Comparison of ENCODE assay signal across 1 cellular context in the genomic region with DNA sequence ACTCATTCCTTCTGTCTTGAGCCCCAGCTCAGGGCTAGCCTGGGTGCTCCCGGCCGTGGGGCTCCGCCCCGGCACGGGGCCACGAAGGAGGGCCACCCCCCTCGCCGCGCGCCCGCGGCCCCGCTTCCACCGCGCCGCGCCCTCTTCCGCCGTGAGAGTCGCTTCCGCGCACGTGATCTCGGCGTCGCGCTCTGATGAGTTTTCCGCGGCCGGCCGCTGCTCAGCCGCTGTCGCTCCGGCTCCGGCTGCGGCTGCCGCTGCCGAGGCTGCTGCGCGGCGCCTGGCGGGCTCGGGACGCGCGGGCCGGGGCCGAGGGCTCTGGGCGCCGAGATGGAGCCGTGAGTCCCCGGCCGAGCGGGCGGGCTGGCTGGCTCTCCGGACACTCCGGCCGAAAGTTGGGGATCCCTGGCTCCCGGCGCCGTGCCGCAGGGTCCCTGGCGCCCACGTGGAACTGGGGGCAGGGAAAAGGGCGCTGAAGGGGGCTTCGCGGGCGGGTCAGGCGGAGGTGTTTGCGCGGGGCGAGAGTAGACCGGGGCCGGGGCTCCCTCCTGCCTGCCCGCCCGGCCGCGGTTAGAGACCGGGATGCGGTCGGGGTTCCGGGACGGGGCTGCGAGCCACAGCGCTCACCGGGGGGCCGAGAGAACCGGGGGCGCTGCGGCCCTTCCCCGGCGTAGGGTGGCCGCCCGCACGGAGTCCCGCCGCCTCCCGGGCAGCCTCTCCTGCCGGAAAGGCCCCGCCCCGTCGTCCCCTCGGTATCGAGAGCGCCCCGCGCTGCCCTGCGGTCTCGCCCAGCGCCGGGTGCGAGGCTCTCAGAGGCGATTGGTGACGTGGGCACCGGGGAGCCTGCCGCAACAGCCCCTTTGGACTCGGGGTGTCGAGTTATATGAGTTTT.
A peak's percentile ranks its signal among the peaks of the same experiment; 100 is the strongest.
TF ChIP-seq lines count a peak whose summit lies in the region.

A gene with protein sequence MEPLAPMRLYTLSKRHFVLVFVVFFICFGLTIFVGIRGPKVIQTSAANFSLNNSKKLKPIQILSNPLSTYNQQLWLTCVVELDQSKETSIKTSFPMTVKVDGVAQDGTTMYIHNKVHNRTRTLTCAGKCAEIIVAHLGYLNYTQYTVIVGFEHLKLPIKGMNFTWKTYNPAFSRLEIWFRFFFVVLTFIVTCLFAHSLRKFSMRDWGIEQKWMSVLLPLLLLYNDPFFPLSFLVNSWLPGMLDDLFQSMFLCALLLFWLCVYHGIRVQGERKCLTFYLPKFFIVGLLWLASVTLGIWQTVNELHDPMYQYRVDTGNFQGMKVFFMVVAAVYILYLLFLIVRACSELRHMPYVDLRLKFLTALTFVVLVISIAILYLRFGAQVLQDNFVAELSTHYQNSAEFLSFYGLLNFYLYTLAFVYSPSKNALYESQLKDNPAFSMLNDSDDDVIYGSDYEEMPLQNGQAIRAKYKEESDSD (plus strand): TSS at position 197 of the 892 bp plus-strand sequence. CDS start 134 bp downstream, at position 331.

TF ChIP-seq in HepG2, 621 proteins besides CTCF, POLR2A, EP300 and RAD21 (continued from another document and continues in another):
- TF ChIP-seq, protein P1, sequence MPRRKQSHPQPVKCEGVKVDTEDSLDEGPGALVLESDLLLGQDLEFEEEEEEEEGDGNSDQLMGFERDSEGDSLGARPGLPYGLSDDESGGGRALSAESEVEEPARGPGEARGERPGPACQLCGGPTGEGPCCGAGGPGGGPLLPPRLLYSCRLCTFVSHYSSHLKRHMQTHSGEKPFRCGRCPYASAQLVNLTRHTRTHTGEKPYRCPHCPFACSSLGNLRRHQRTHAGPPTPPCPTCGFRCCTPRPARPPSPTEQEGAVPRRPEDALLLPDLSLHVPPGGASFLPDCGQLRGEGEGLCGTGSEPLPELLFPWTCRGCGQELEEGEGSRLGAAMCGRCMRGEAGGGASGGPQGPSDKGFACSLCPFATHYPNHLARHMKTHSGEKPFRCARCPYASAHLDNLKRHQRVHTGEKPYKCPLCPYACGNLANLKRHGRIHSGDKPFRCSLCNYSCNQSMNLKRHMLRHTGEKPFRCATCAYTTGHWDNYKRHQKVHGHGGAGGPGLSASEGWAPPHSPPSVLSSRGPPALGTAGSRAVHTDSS (CRISPR knock-in tag; conservative IDR thresholded peaks at IDR 0.05) = no peak
- TF ChIP-seq RAD51 (IDR thresholded peaks at IDR 0.05; ENCODE audit: borderline replicate concordance) (no peak), NONO (IDR thresholded peaks at IDR 0.05) (no peak), NONO (CRISPR knock-in tag; conservative IDR thresholded peaks at IDR 0.05) (peak; percentile 79), ZMAT3 (CRISPR knock-in tag; conservative IDR thresholded peaks at IDR 0.05) (no peak; the same call in 1 of the 2 replicates), ZNF501 (CRISPR knock-in tag; IDR thresholded peaks at IDR 0.05) (peak; percentile 79), ZFY (CRISPR knock-in tag; IDR thresholded peaks at IDR 0.05) (peak; percentile 83), FOXP1 (IDR thresholded peaks at IDR 0.05) (no peak), FOXP1 (CRISPR knock-in tag; IDR thresholded peaks at IDR 0.05) (no peak; the same call in 1 of the 2 replicates), ZNF7 (CRISPR knock-in tag; IDR thresholded peaks at IDR 0.05) (no peak), ZSCAN9 (CRISPR knock-in tag; IDR thresholded peaks at IDR 0.05; ENCODE audit: borderline replicate concordance) (peak; percentile 53; the same call in 1 of the 2 replicates), ZNF850 (CRISPR knock-in tag; conservative IDR thresholded peaks at IDR 0.05) (peak; percentile 76; the same call in 1 of the 2 replicates), TAF15 (IDR thresholded peaks at IDR 0.05; ENCODE audit: low read depth, low read length, poor library complexity, severe bottlenecking) (peak; percentile 45), ZNF737 (CRISPR knock-in tag; IDR thresholded peaks at IDR 0.05; ENCODE audit: borderline replicate concordance) (no peak), ISL2 (CRISPR knock-in tag; IDR thresholded peaks at IDR 0.05) (0 out of 2 replicates have a peak, but pooled peaks have one; percentile 53), ZNF891 (CRISPR knock-in tag; IDR thresholded peaks at IDR 0.05) (peak; percentile 84; the same call in 1 of the 2 replicates), ZNF75D (CRISPR knock-in tag; IDR thresholded peaks at IDR 0.05; ENCODE audit: borderline replicate concordance) (no peak), ASH2L (IDR thresholded peaks at IDR 0.05; ENCODE audit: insufficient read length, low read depth, low read length) (peak; percentile 89), HOXA5 (CRISPR knock-in tag; IDR thresholded peaks at IDR 0.05) (peak; percentile 3)
- TF ChIP-seq, protein P2, sequence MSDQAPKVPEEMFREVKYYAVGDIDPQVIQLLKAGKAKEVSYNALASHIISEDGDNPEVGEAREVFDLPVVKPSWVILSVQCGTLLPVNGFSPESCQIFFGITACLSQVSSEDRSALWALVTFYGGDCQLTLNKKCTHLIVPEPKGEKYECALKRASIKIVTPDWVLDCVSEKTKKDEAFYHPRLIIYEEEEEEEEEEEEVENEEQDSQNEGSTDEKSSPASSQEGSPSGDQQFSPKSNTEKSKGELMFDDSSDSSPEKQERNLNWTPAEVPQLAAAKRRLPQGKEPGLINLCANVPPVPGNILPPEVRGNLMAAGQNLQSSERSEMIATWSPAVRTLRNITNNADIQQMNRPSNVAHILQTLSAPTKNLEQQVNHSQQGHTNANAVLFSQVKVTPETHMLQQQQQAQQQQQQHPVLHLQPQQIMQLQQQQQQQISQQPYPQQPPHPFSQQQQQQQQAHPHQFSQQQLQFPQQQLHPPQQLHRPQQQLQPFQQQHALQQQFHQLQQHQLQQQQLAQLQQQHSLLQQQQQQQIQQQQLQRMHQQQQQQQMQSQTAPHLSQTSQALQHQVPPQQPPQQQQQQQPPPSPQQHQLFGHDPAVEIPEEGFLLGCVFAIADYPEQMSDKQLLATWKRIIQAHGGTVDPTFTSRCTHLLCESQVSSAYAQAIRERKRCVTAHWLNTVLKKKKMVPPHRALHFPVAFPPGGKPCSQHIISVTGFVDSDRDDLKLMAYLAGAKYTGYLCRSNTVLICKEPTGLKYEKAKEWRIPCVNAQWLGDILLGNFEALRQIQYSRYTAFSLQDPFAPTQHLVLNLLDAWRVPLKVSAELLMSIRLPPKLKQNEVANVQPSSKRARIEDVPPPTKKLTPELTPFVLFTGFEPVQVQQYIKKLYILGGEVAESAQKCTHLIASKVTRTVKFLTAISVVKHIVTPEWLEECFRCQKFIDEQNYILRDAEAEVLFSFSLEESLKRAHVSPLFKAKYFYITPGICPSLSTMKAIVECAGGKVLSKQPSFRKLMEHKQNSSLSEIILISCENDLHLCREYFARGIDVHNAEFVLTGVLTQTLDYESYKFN (CRISPR knock-in tag; conservative IDR thresholded peaks at IDR 0.05) = 0 out of 2 replicates have a peak, but pooled peaks have one; percentile 36
- TF ChIP-seq, protein P3, sequence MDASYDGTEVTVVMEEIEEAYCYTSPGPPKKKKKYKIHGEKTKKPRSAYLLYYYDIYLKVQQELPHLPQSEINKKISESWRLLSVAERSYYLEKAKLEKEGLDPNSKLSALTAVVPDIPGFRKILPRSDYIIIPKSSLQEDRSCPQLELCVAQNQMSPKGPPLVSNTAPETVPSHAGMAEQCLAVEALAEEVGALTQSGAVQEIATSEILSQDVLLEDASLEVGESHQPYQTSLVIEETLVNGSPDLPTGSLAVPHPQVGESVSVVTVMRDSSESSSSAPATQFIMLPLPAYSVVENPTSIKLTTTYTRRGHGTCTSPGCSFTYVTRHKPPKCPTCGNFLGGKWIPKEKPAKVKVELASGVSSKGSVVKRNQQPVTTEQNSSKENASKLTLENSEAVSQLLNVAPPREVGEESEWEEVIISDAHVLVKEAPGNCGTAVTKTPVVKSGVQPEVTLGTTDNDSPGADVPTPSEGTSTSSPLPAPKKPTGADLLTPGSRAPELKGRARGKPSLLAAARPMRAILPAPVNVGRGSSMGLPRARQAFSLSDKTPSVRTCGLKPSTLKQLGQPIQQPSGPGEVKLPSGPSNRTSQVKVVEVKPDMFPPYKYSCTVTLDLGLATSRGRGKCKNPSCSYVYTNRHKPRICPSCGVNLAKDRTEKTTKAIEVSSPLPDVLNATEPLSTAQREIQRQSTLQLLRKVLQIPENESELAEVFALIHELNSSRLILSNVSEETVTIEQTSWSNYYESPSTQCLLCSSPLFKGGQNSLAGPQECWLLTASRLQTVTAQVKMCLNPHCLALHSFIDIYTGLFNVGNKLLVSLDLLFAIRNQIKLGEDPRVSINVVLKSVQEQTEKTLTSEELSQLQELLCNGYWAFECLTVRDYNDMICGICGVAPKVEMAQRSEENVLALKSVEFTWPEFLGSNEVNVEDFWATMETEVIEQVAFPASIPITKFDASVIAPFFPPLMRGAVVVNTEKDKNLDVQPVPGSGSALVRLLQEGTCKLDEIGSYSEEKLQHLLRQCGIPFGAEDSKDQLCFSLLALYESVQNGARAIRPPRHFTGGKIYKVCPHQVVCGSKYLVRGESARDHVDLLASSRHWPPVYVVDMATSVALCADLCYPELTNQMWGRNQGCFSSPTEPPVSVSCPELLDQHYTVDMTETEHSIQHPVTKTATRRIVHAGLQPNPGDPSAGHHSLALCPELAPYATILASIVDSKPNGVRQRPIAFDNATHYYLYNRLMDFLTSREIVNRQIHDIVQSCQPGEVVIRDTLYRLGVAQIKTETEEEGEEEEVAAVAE (CRISPR knock-in tag; IDR thresholded peaks at IDR 0.05; ENCODE audit: borderline replicate concordance) = peak; percentile 76; the same call in 1 of the 2 replicates
- TF ChIP-seq, protein P4, sequence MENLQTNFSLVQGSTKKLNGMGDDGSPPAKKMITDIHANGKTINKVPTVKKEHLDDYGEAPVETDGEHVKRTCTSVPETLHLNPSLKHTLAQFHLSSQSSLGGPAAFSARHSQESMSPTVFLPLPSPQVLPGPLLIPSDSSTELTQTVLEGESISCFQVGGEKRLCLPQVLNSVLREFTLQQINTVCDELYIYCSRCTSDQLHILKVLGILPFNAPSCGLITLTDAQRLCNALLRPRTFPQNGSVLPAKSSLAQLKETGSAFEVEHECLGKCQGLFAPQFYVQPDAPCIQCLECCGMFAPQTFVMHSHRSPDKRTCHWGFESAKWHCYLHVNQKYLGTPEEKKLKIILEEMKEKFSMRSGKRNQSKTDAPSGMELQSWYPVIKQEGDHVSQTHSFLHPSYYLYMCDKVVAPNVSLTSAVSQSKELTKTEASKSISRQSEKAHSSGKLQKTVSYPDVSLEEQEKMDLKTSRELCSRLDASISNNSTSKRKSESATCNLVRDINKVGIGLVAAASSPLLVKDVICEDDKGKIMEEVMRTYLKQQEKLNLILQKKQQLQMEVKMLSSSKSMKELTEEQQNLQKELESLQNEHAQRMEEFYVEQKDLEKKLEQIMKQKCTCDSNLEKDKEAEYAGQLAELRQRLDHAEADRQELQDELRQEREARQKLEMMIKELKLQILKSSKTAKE (CRISPR knock-in tag; IDR thresholded peaks at IDR 0.05; ENCODE audit: borderline replicate concordance) = peak; percentile 8; the same call in 1 of the 2 replicates
- TF ChIP-seq, protein P5, sequence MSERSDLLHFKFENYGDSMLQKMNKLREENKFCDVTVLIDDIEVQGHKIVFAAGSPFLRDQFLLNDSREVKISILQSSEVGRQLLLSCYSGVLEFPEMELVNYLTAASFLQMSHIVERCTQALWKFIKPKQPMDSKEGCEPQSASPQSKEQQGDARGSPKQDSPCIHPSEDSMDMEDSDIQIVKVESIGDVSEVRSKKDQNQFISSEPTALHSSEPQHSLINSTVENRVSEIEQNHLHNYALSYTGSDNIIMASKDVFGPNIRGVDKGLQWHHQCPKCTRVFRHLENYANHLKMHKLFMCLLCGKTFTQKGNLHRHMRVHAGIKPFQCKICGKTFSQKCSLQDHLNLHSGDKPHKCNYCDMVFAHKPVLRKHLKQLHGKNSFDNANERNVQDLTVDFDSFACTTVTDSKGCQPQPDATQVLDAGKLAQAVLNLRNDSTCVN (CRISPR knock-in tag; IDR thresholded peaks at IDR 0.05; ENCODE audit: borderline replicate concordance) = peak; percentile 50; the same call in 1 of the 2 replicates
- TF ChIP-seq, protein P6, sequence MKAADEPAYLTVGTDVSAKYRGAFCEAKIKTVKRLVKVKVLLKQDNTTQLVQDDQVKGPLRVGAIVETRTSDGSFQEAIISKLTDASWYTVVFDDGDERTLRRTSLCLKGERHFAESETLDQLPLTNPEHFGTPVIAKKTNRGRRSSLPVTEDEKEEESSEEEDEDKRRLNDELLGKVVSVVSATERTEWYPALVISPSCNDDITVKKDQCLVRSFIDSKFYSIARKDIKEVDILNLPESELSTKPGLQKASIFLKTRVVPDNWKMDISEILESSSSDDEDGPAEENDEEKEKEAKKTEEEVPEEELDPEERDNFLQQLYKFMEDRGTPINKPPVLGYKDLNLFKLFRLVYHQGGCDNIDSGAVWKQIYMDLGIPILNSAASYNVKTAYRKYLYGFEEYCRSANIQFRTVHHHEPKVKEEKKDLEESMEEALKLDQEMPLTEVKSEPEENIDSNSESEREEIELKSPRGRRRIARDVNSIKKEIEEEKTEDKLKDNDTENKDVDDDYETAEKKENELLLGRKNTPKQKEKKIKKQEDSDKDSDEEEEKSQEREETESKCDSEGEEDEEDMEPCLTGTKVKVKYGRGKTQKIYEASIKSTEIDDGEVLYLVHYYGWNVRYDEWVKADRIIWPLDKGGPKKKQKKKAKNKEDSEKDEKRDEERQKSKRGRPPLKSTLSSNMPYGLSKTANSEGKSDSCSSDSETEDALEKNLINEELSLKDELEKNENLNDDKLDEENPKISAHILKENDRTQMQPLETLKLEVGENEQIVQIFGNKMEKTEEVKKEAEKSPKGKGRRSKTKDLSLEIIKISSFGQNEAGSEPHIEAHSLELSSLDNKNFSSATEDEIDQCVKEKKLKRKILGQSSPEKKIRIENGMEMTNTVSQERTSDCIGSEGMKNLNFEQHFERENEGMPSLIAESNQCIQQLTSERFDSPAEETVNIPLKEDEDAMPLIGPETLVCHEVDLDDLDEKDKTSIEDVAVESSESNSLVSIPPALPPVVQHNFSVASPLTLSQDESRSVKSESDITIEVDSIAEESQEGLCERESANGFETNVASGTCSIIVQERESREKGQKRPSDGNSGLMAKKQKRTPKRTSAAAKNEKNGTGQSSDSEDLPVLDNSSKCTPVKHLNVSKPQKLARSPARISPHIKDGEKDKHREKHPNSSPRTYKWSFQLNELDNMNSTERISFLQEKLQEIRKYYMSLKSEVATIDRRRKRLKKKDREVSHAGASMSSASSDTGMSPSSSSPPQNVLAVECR (CRISPR knock-in tag; IDR thresholded peaks at IDR 0.05; ENCODE audit: borderline replicate concordance) = peak; percentile 93
- TF ChIP-seq, protein P7, sequence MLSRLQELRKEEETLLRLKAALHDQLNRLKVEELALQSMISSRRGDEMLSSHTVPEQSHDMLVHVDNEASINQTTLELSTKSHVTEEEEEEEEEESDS (CRISPR knock-in tag; IDR thresholded peaks at IDR 0.05; ENCODE audit: borderline replicate concordance) = no peak
- TF ChIP-seq, protein P8, sequence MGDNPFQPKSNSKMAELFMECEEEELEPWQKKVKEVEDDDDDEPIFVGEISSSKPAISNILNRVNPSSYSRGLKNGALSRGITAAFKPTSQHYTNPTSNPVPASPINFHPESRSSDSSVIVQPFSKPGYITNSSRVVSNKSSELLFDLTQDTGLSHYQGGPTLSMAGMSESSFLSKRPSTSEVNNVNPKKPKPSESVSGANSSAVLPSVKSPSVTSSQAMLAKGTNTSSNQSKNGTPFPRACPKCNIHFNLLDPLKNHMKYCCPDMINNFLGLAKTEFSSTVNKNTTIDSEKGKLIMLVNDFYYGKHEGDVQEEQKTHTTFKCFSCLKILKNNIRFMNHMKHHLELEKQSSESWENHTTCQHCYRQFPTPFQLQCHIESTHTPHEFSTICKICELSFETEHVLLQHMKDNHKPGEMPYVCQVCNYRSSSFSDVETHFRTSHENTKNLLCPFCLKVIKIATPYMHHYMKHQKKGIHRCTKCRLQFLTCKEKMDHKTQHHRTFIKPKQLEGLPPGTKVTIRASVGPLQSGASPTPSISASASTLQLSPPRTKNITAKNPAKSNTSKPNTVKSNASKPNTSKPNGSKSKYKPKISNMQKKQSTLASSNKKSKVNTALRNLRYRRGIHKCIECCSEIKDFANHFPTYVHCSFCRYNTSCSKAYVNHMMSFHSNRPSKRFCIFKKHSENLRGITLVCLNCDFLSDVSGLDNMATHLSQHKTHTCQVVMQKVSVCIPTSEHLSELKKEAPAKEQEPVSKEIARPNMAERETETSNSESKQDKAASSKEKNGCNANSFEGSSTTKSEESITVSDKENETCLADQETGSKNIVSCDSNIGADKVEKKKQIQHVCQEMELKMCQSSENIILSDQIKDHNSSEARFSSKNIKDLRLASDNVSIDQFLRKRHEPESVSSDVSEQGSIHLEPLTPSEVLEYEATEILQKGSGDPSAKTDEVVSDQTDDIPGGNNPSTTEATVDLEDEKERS (CRISPR knock-in tag; IDR thresholded peaks at IDR 0.05) = no peak
